Comparison of ENCODE assay signal across 14 cellular contexts in the genomic region with DNA sequence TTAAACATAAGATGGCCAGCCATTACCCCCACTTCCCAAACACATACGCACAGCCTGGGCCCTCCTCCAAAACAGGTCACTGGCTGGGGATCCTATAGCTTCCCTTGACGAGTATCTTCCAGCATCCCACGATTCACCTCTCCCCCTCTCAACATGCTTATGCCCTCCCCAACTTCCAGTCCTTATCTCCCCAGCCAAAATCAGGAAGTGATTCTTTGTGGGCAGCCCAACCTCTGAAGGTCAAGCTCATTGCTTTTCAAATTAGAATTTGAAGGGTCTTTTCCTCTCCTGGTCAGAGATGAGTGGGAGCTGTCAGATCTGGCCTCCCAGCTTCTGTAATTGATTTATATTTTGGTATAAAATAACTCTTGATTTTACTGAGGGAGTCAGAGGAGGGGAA.
"Had no signal": no experiment of that assay in that cellular context is flagged by ENCODE, and none has a peak within 500 bp of the region (broad histone marks: within the 10 kb centered on the region; RNA-seq: fewer than 3 reads in every experiment).

No MANE protein-coding gene starts in this region.

- H3K9me3 ChIP-seq: tibial nerve had no signal

- H3K27ac Mint-ChIP-seq: activated CD4-positive, alpha-beta memory T cell treated with anti-CD3 and anti-CD28 coated beads, Interleukin-2, amount 10 ng/mL, durations not matched to agents 7 days and 5 days; activated CD8-positive, alpha-beta memory T cell treated with anti-CD3 and anti-CD28 coated beads, Interleukin-2, amount 10 ng/mL, durations not matched to agents 7 days and 5 days; activated naive CD8-positive, alpha-beta T cell treated with anti-CD3 and anti-CD28 coated beads, Interleukin-2, amount 10 ng/mL, durations not matched to agents 7 days and 5 days; progenitor cell of endocrine pancreas; stimulated activated naive CD8-positive, alpha-beta T cell treated with anti-CD3 and anti-CD28 coated beads, Interleukin-15, Interleukin-2, amounts not matched to agents 100 ng/mL and 50 ng/mL, for 24 hours had no signal

- H3K4me3 Mint-ChIP-seq: activated CD4-positive, alpha-beta memory T cell treated with anti-CD3 and anti-CD28 coated beads, Interleukin-2, amount 10 ng/mL, durations not matched to agents 7 days and 5 days; activated CD8-positive, alpha-beta memory T cell treated with anti-CD3 and anti-CD28 coated beads, Interleukin-2, amount 10 ng/mL, durations not matched to agents 7 days and 5 days; activated naive CD8-positive, alpha-beta T cell treated with anti-CD3 and anti-CD28 coated beads, Interleukin-2, amount 10 ng/mL, durations not matched to agents 7 days and 5 days; neural crest cell; stimulated activated naive CD8-positive, alpha-beta T cell treated with anti-CD3 and anti-CD28 coated beads, Interleukin-15, Interleukin-2, amounts not matched to agents 100 ng/mL and 50 ng/mL, for 24 hours had no signal

- H3K27me3 ChIP-seq: cardiac muscle cell, tibial nerve had no signal

- H3K36me3 Mint-ChIP-seq: activated CD8-positive, alpha-beta memory T cell treated with anti-CD3 and anti-CD28 coated beads, Interleukin-2, amount 10 ng/mL, durations not matched to agents 7 days and 5 days; activated naive CD8-positive, alpha-beta T cell treated with anti-CD3 and anti-CD28 coated beads, Interleukin-2, amount 10 ng/mL, durations not matched to agents 7 days and 5 days had no signal

- H3K27me3 Mint-ChIP-seq: activated CD4-positive, alpha-beta memory T cell treated with anti-CD3 and anti-CD28 coated beads, Interleukin-2, amount 10 ng/mL, durations not matched to agents 7 days and 5 days; activated naive CD8-positive, alpha-beta T cell treated with anti-CD3 and anti-CD28 coated beads, Interleukin-2, amount 10 ng/mL, durations not matched to agents 7 days and 5 days; progenitor cell of endocrine pancreas; stimulated activated naive CD8-positive, alpha-beta T cell treated with anti-CD3 and anti-CD28 coated beads, Interleukin-15, Interleukin-2, amounts not matched to agents 100 ng/mL and 50 ng/mL, for 24 hours had no signal

- H3K27ac ChIP-seq: cardiac muscle cell, tibial nerve had no signal

- H3K4me3 ChIP-seq: cardiac muscle cell, tibial nerve had no signal

- H3K4me1 ChIP-seq: tibial nerve had no signal

- DNase-seq: activated CD4-positive, alpha-beta T cell treated with anti-CD3 and anti-CD28 coated beads for 48 hours; activated CD4-positive, CD25-positive, alpha-beta regulatory T cell; activated CD8-positive, alpha-beta memory T cell treated with anti-CD3 and anti-CD28 coated beads, Interleukin-2, amount 10 ng/mL, durations not matched to agents 7 days and 5 days; activated naive CD4-positive, alpha-beta T cell treated with Interleukin-2 at 50 U/mL for 16 hours; activated naive CD8-positive, alpha-beta T cell treated with anti-CD3 and anti-CD28 coated beads, Interleukin-2, amount 10 ng/mL, durations not matched to agents 7 days and 5 days; left ventricle myocardium superior; stimulated activated CD4-positive, alpha-beta T cell treated with anti-CD3 and anti-CD28 coated beads, Interleukin-12 subunit alpha, Interleukin-12 subunit beta, amount 100 ng/mL, for 4 hours; stimulated activated CD4-positive, alpha-beta T cell treated with anti-CD3 and anti-CD28 coated beads, Interleukin-1b, Interleukin-23, amount 100 ng/mL, for 48 hours had no signal

- H3K36me3 ChIP-seq: cardiac muscle cell, tibial nerve had no signal

- H3K4me1 Mint-ChIP-seq: activated naive CD8-positive, alpha-beta T cell treated with anti-CD3 and anti-CD28 coated beads, Interleukin-2, amount 10 ng/mL, durations not matched to agents 7 days and 5 days; neural crest cell had no signal

- H3K9me3 Mint-ChIP-seq: activated CD4-positive, alpha-beta memory T cell treated with anti-CD3 and anti-CD28 coated beads, Interleukin-2, amount 10 ng/mL, durations not matched to agents 7 days and 5 days; activated naive CD8-positive, alpha-beta T cell treated with anti-CD3 and anti-CD28 coated beads, Interleukin-2, amount 10 ng/mL, durations not matched to agents 7 days and 5 days; neural crest cell; stimulated activated naive CD8-positive, alpha-beta T cell treated with anti-CD3 and anti-CD28 coated beads, Interleukin-15, Interleukin-2, amounts not matched to agents 100 ng/mL and 50 ng/mL, for 24 hours had no signal

- ATAC-seq: activated CD8-positive, alpha-beta memory T cell treated with anti-CD3 and anti-CD28 coated beads, Interleukin-2, amount 10 ng/mL, durations not matched to agents 7 days and 5 days; left ventricle myocardium superior had no signal
